In genomic region chr4:96354036-96354712, GRCh38 we compare ENCODE assay signal across 20 cellular contexts.
DNase-seq lines count a peak whose midpoint lies in the region; ATAC-seq and FAIRE-seq lines count a peak whose summit lies in the region.
"Had no signal": no experiment of that assay in that cellular context is flagged by ENCODE, and none has a peak within 500 bp of the region (broad histone marks: within the 10 kb centered on the region; RNA-seq: fewer than 3 reads in every experiment).

No MANE protein-coding gene starts in this region.

- ATAC-seq in GM19467 (IDR thresholded peaks at IDR 0.05; ENCODE audit: unreplicated experiment), result no peak
- ATAC-seq in GM21515 (IDR thresholded peaks at IDR 0.05; ENCODE audit: unreplicated experiment), result no peak

- peak; percentile 63 for DNase-seq in LHCN-M2 (ENCODE audit: low read depth)
- DNase-seq in astrocyte of the hippocampus (ENCODE audit: low read depth, low spot score), result peak; percentile 29
- peak; percentile 9 for DNase-seq in iris pigment epithelial cell (ENCODE audit: low read depth)
- DNase-seq in small intestine, result peak; percentile 54
- no peak for DNase-seq in NCI-H524 (lab: John Stamatoyannopoulos, UW)
- DNase-seq: activated effector memory CD4-positive, alpha-beta T cell treated with anti-CD3 and anti-CD28 coated beads, Interleukin-2, amount 50 U/mL, for 16 hours; CD8-positive, alpha-beta memory T cell; GDM1; glutamatergic neuron; H7; IMR-90; kidney; NCI-H1417 treated with DMSO at 0.1 percent for 48 hours; retina; stimulated activated CD8-positive, alpha-beta memory T cell treated with anti-CD3 and anti-CD28 coated beads, Interleukin-4, amount 100 ng/mL, for 48 hours; tibial artery had no signal

- 4 to 19% (median 6%) methylated on average over 2 of the region's 2 CpGs for WGBS in small intestine, 3 donors

- FAIRE-seq in small intestine (lab: Jason Lieb, UNC), result no peak
- FAIRE-seq: bronchial epithelial cell, RCC 7860 had no signal

- no peaks in the 10 kb centered on the region for H3K9me3 ChIP-seq in small intestine (ENCODE audit: control insufficient read depth, low read depth)
- H3K9me3 ChIP-seq: tibial artery had no signal

- no peak overlapping the region for H3K4me3 ChIP-seq in small intestine (ENCODE audit: low read depth in 1 of 2, low read length in 2 of 2)
- H3K4me3 ChIP-seq: tibial artery had no signal

- no peaks in the 10 kb centered on the region for H3K4me1 ChIP-seq in small intestine (ENCODE audit: control insufficient read depth in 2 of 2, insufficient read depth in 1 of 2, low read depth in 1 of 2, low read length in 1 of 2)

- no peak overlapping the region for H3K27ac ChIP-seq in small intestine (ENCODE audit: low read depth in 1 of 2, low read length in 1 of 2)
- H3K27ac ChIP-seq: tibial artery had no signal

- H3K27me3 ChIP-seq in small intestine (ENCODE audit: control insufficient read depth in 2 of 2, insufficient read depth in 2 of 2, low read length in 2 of 2), result no peaks in the 10 kb centered on the region
- H3K27me3 ChIP-seq: tibial artery had no signal

- H3K36me3 ChIP-seq in small intestine (ENCODE audit: control insufficient read depth in 2 of 2, insufficient read depth in 2 of 2, low read length in 2 of 2), result no peaks in the 10 kb centered on the region
- H3K36me3 ChIP-seq: tibial artery had no signal

Comparison
In these comparisons a context has a peak if more than half of its experiments do, and no peak if none do; other contexts are left out.
1. DNase-seq: peak in LHCN-M2 (single experiment), astrocyte of the hippocampus (single experiment), iris pigment epithelial cell (single experiment) and small intestine (single experiment); none in NCI-H524 (0 of 2).